Comparison of ENCODE assay signal across 28 cellular contexts in the genomic region with DNA sequence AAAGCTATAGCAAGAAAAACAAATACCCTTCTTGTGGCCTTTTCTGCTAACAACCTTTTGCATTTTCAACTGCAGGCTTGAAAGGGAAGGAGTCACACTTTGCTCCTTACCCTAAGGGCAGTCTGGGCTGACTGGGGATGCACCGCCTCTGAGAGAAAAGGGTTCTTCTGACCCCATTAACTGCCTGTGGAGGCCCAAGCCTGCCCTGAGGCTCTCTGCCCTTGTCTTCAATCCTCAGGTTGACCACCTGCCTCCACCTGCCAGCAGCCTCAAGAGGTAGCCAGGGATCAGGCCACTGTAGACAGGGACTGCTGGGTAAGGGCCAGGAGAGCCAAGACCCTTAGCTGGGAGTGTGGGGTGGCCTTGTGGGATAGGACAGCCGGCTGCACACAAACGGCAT.
"Had no signal": no experiment of that assay in that cellular context is flagged by ENCODE, and none has a peak within 500 bp of the region (broad histone marks: within the 10 kb centered on the region; RNA-seq: fewer than 3 reads in every experiment).

No MANE protein-coding gene starts in this region.

- ATAC-seq: esophagus mucosa; gastroesophageal sphincter; heart left ventricle; left colon; naive thymus-derived CD4-positive, alpha-beta T cell; psoas muscle; right cardiac atrium; stimulated activated effector memory CD8-positive, alpha-beta T cell treated with anti-CD3 and anti-CD28 coated beads, Interleukin-12 subunit alpha, Interleukin-12 subunit beta, amount 100 ng/mL, for 72 hours had no signal

- H3K4me3 Mint-ChIP-seq: endodermal cell; naive thymus-derived CD4-positive, alpha-beta T cell; nephron; neural progenitor cell; stimulated activated effector memory CD8-positive, alpha-beta T cell treated with anti-CD3 and anti-CD28 coated beads, Interleukin-12 subunit alpha, Interleukin-12 subunit beta, amount 100 ng/mL, for 72 hours had no signal

- H3K4me1 ChIP-seq: psoas muscle, vagina had no signal

- H3K27ac Mint-ChIP-seq: endodermal cell; naive thymus-derived CD4-positive, alpha-beta T cell; nephron; neural progenitor cell; stimulated activated effector memory CD8-positive, alpha-beta T cell treated with anti-CD3 and anti-CD28 coated beads, Interleukin-12 subunit alpha, Interleukin-12 subunit beta, amount 100 ng/mL, for 72 hours had no signal

- H3K9ac ChIP-seq: neural progenitor cell had no signal

- H3K79me2 ChIP-seq: hepatocyte had no signal

- H3K9me3 Mint-ChIP-seq: endodermal cell; nephron; neural progenitor cell; stimulated activated effector memory CD8-positive, alpha-beta T cell treated with anti-CD3 and anti-CD28 coated beads, Interleukin-12 subunit alpha, Interleukin-12 subunit beta, amount 100 ng/mL, for 72 hours had no signal

- H3K4me2 ChIP-seq: hepatocyte, neural progenitor cell had no signal

- H3K36me3 ChIP-seq: gastroesophageal sphincter, heart left ventricle, neural progenitor cell, ovary, sigmoid colon, stomach, thyroid gland, vagina had no signal

- H3K36me3 Mint-ChIP-seq: naive thymus-derived CD4-positive, alpha-beta T cell; neural progenitor cell; stimulated activated effector memory CD8-positive, alpha-beta T cell treated with anti-CD3 and anti-CD28 coated beads, Interleukin-12 subunit alpha, Interleukin-12 subunit beta, amount 100 ng/mL, for 72 hours had no signal

- H3K27ac ChIP-seq: dorsolateral prefrontal cortex, epithelial cell of prostate, gastroesophageal sphincter, heart left ventricle, hepatocyte, neural progenitor cell, ovary, psoas muscle, stomach, thyroid gland, vagina had no signal

- H3K9me3 ChIP-seq: gastroesophageal sphincter, heart left ventricle, ovary, psoas muscle, sigmoid colon, stomach, thyroid gland, vagina had no signal

- H3K4me3 ChIP-seq: dorsolateral prefrontal cortex, gastroesophageal sphincter, heart left ventricle, hepatocyte, lung, neural progenitor cell, ovary, psoas muscle, stomach, thyroid gland, vagina had no signal

- H3K4me1 Mint-ChIP-seq: endodermal cell; naive thymus-derived CD4-positive, alpha-beta T cell; stimulated activated effector memory CD8-positive, alpha-beta T cell treated with anti-CD3 and anti-CD28 coated beads, Interleukin-12 subunit alpha, Interleukin-12 subunit beta, amount 100 ng/mL, for 72 hours had no signal

- DNase-seq: dorsolateral prefrontal cortex; effector CD8-positive, alpha-beta T cell; endodermal cell; foreskin fibroblast; heart left ventricle; left colon; mesenchymal stem cell; midbrain; naive thymus-derived CD4-positive, alpha-beta T cell; nucleus accumbens; ovary; psoas muscle; right cardiac atrium; sigmoid colon; stimulated activated CD4-positive, alpha-beta T cell treated with anti-CD3 and anti-CD28 coated beads, Interleukin-2, amount 100 ng/mL, for 24 hours; stimulated activated CD4-positive, alpha-beta T cell treated with anti-CD3 and anti-CD28 coated beads, Interleukin-4, amount 100 ng/mL, for 24 hours; stimulated activated naive CD4-positive, alpha-beta T cell treated with Interleukin-2 at 50 U/mL for 16 hours; stomach; thyroid gland had no signal

- H2AFZ ChIP-seq: hepatocyte, neural progenitor cell had no signal

- H3K27me3 ChIP-seq: heart left ventricle, hepatocyte, ovary, sigmoid colon, stomach, thyroid gland, vagina had no signal
